Comparison of ENCODE assay signal across 9 cellular contexts in the genomic region with DNA sequence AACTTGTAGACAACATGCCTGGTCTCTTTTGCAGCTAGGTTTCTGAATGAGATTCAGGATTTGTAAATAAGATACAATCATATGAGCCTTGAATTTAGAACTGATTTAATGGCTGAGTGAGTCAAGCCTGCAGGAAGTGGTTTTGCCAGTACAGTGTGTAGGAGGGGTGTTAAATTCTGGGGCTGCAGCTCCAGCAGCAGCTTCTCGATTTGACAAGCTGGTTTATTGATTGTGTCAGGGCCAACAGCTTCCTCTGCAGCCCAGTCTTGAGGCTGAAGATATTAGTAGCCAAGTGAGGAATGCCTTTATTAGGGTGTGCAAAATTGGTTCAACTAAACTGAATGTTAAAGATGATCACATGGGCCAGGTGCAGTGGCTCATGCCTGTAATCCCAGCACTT. TPM values are rescaled to one million over a fixed set of nuclear protein-coding genes. Genes with fewer than 3 reads are reported as not detected.
A peak's percentile ranks its signal among the peaks of the same experiment; 100 is the strongest.
DNase-seq lines count a peak whose midpoint lies in the region; ATAC-seq and TF ChIP-seq lines count a peak whose summit lies in the region.
"Had no signal": no experiment of that assay in that cellular context is flagged by ENCODE, and none has a peak within 500 bp of the region (broad histone marks: within the 10 kb centered on the region; RNA-seq: fewer than 3 reads in every experiment).

No MANE protein-coding gene starts in this region.

- no peak overlapping the region for H2BK120ac ChIP-seq in trophoblast cell (ENCODE audit: insufficient read depth, low read length, poor library complexity)

- H3K4me2 ChIP-seq in trophoblast cell (ENCODE audit: low read length): no peak overlapping the region

- CTCF ChIA-PET in MCF 10A (lab: Yijun Ruan, JAX): no interaction called here

- H3K27me3 Mint-ChIP-seq in MCF 10A (ENCODE audit: insufficient read depth, unreplicated experiment): no peaks in the 10 kb centered on the region

- no peak overlapping the region for H3K27ac Mint-ChIP-seq in MCF 10A (ENCODE audit: low read depth, unreplicated experiment)

- no peak overlapping the region for H4K91ac ChIP-seq in trophoblast cell (ENCODE audit: low read depth, low read length)

- no peak overlapping the region for H2BK12ac ChIP-seq in trophoblast cell (ENCODE audit: low read length)

- no peaks in the 10 kb centered on the region for H3K79me1 ChIP-seq in trophoblast cell (ENCODE audit: low read length)

- peaks cover 0 to 4% of the 10 kb centered on the region in 2 donors for H3K4me1 ChIP-seq in breast epithelium
- H3K4me1 ChIP-seq in lower lobe of right lung: peaks cover 10% of the 10 kb centered on the region
- no peaks in the 10 kb centered on the region for H3K4me1 ChIP-seq in trophoblast cell (ENCODE audit: control insufficient read depth in 1 of 2, insufficient read depth in 2 of 2, low read length in 2 of 2)

- no peak overlapping the region for H3K4me3 ChIP-seq in breast epithelium
- no peak overlapping the region for H3K4me3 ChIP-seq in lower lobe of right lung
- H3K4me3 ChIP-seq in trophoblast cell (ENCODE audit: low read depth, low read length): no peak overlapping the region

- H3K4me1 Mint-ChIP-seq in MCF 10A (ENCODE audit: insufficient read depth, unreplicated experiment): peaks cover 11% of the 10 kb centered on the region

- H3K27ac ChIP-seq in breast epithelium (no peak overlapping the region), lower lobe of right lung (no peak overlapping the region), trophoblast cell (ENCODE audit: low read depth, low read length) (no peak overlapping the region)

- no peak overlapping the region for H4K8ac ChIP-seq in trophoblast cell (ENCODE audit: low read depth, low read length)

- H3K27me3 ChIP-seq in breast epithelium (no peaks in the 10 kb centered on the region), lower lobe of right lung (ENCODE audit: low read depth) (no peaks in the 10 kb centered on the region), trophoblast cell (ENCODE audit: insufficient read depth, low read length) (no peaks in the 10 kb centered on the region)

- peak; percentile 75 to 80 for ATAC-seq in lower lobe of right lung

- WGBS in trophoblast cell (ENCODE audit: extremely low coverage, insufficient coverage, insufficient read length): no CpG with 5 or more reads among the region's 1 CpG

- intact Hi-C loops in MCF 10A (cut with micrococcal nuclease): no loop called here
- intact Hi-C loops in breast epithelium (cut with DNase I; ENCODE audit: low total_unique reads): no loop called here
- intact Hi-C loops in lower lobe of right lung (cut with DNase I): no loop called here

- H3K36me3 ChIP-seq in breast epithelium (no peaks in the 10 kb centered on the region), lower lobe of right lung (no peaks in the 10 kb centered on the region), trophoblast cell (ENCODE audit: control insufficient read depth in 1 of 2, insufficient read depth in 2 of 2, low read length in 2 of 2) (no peaks in the 10 kb centered on the region)

- no peak overlapping the region for H3K9ac ChIP-seq in trophoblast cell (ENCODE audit: low read length)

- no peak overlapping the region for H3K4ac ChIP-seq in trophoblast cell (ENCODE audit: low read depth, low read length)

- BruUV-seq in MCF 10A (replicated peaks; lab: Mats Ljungman, UMichigan): no TSS peak

- TF ChIP-seq POLR2A in breast epithelium (IDR thresholded peaks at IDR 0.05): no peak

- H2AK5ac ChIP-seq in trophoblast cell (ENCODE audit: low read length): no peak overlapping the region

- no peak for TF ChIP-seq CTCF in MCF 10A (IDR thresholded peaks at IDR 0.05; ENCODE audit: unreplicated experiment)
- TF ChIP-seq CTCF in breast epithelium (IDR thresholded peaks at IDR 0.05): no peak
- no peak for TF ChIP-seq CTCF in lower lobe of right lung (IDR thresholded peaks at IDR 0.05)

- no peaks in the 10 kb centered on the region for H3K9me3 Mint-ChIP-seq in MCF 10A (ENCODE audit: unreplicated experiment)

- no peak overlapping the region for H2AFZ ChIP-seq in trophoblast cell (ENCODE audit: insufficient read depth, low read length, poor library complexity)

- DNase-seq in MCF 10A (ENCODE audit: unreplicated experiment) (peak; percentile 16), breast epithelium (ENCODE audit: low spot score in 2 of 2) (no peak), lower lobe of right lung (no peak), trophoblast cell (no peak), NCI-H1930 (lab: John Stamatoyannopoulos, UW) (no peak), OCI-M2 (lab: John Stamatoyannopoulos, UW; ENCODE audit: unreplicated experiment) (no peak), DMS 273 treated with DMSO at 0.1 percent for 48 hours (lab: John Stamatoyannopoulos, UW) (no peak)
- peak; percentile 15 for DNase-seq in activated effector memory CD4-positive, alpha-beta T cell treated with Interleukin-2 at 50 U/mL for 16 hours
- DNase-seq: NCI-H82 had no signal

- no peak overlapping the region for H3K23ac ChIP-seq in trophoblast cell (ENCODE audit: low read length)

- POLR2A ChIA-PET in MCF 10A (lab: Yijun Ruan, JAX): no interaction called here

- H3K4me3 Mint-ChIP-seq in MCF 10A (ENCODE audit: unreplicated experiment): no peak overlapping the region

- H3K79me2 ChIP-seq in trophoblast cell (ENCODE audit: control insufficient read depth, insufficient read depth, low read length, poor library complexity): no peaks in the 10 kb centered on the region

- no peak overlapping the region for H4K12ac ChIP-seq in trophoblast cell (ENCODE audit: low read depth, low read length)

- no peaks in the 10 kb centered on the region for H3K36me3 Mint-ChIP-seq in MCF 10A (ENCODE audit: insufficient read depth, unreplicated experiment)

- no peak overlapping the region for H3K18ac ChIP-seq in trophoblast cell (ENCODE audit: low read length)

- H2BK5ac ChIP-seq in trophoblast cell (ENCODE audit: low read depth, low read length, poor library complexity): no peak overlapping the region

- H3K14ac ChIP-seq in trophoblast cell (ENCODE audit: low read length): no peak overlapping the region

- H3K9me3 ChIP-seq in breast epithelium (no peaks in the 10 kb centered on the region), lower lobe of right lung (no peaks in the 10 kb centered on the region), trophoblast cell (ENCODE audit: insufficient read depth, low read depth, low read length) (no peaks in the 10 kb centered on the region)

RNA-seq across cellular contexts. Expression of a gene that starts 11.5 kb away (rescaled TPM):
- total RNA-seq in MCF 10A (2022) (not detected in 2 replicates), breast epithelium (1 to 10 TPM in 2 of 3 donors, under 1 TPM in 1; 0.88 to 9.4 (median 1.3) TPM), lower lobe of right lung (7.4 TPM)
- polyA plus RNA-seq in trophoblast cell (2013): not detected in 2 replicates

Comparison
In these comparisons a context has a peak if more than half of its experiments do, and no peak if none do; other contexts are left out.
1. DNase-seq: peak in MCF 10A (single experiment) and activated effector memory CD4-positive, alpha-beta T cell treated with Interleukin-2 at 50 U/mL for 16 hours (single experiment); none in breast epithelium (0 of 2), lower lobe of right lung (single experiment), trophoblast cell (0 of 2), NCI-H1930 (0 of 2), OCI-M2 (single experiment) and DMS 273 treated with DMSO at 0.1 percent for 48 hours (single experiment).